8 cellular contexts compared by ENCODE assay signal in genomic region chr5:170338933-170339779, GRCh38. TPM values are rescaled to one million over a fixed set of nuclear protein-coding genes. Genes with fewer than 3 reads are reported as not detected.
A peak's percentile ranks its signal among the peaks of the same experiment; 100 is the strongest.
DNase-seq lines count a peak whose midpoint lies in the region; ATAC-seq and TF ChIP-seq lines count a peak whose summit lies in the region.

No MANE protein-coding gene starts in this region.

- peak; percentile 87 for ATAC-seq in GM18873 (IDR thresholded peaks at IDR 0.05; ENCODE audit: low FRiP score, unreplicated experiment)
- peak; percentile 82 for ATAC-seq in HG03025 (IDR thresholded peaks at IDR 0.05; ENCODE audit: low FRiP score, unreplicated experiment)
- peak; percentile 81 to 87 for ATAC-seq in naive B cell (ENCODE audit: low read depth in 2 of 2)

- H3K4me3 Mint-ChIP-seq in naive B cell = peak overlapping the region in 1 of 8 donors; percentile 54
- no peak overlapping the region for H3K4me3 Mint-ChIP-seq in nephron progenitor cell

- no peaks in the 10 kb centered on the region for H3K36me3 Mint-ChIP-seq in naive B cell
- H3K36me3 Mint-ChIP-seq in nephron progenitor cell (ENCODE audit: low read depth) = no peaks in the 10 kb centered on the region

- no peak for TF ChIP-seq CTCF in nephron progenitor cell (IDR thresholded peaks at IDR 0.05)

- H3K27ac Mint-ChIP-seq in naive B cell = no peak overlapping the region
- no peak overlapping the region for H3K27ac Mint-ChIP-seq in nephron progenitor cell

- in situ Hi-C loops in SK-MEL-5 (cut with HindIII; ENCODE audit: low pct_unique_long_range_greater_than_20kb, low sequenced_read_pairs) = no loop called here

- peaks cover 15 to 29% (median 29%) of the 10 kb centered on the region in 3 donors for H3K4me1 Mint-ChIP-seq in naive B cell
- peaks cover 17% of the 10 kb centered on the region for H3K4me1 Mint-ChIP-seq in nephron progenitor cell

- H3K9me3 Mint-ChIP-seq in naive B cell (peaks cover 0 to 4% (median 0%) of the 10 kb centered on the region in 7 donors), nephron progenitor cell (peaks cover 18% of the 10 kb centered on the region)

- no peaks in the 10 kb centered on the region for H3K27me3 Mint-ChIP-seq in naive B cell
- peaks cover 6% of the 10 kb centered on the region for H3K27me3 Mint-ChIP-seq in nephron progenitor cell (ENCODE audit: low read depth, poor library complexity)

- DNase-seq in SK-MEL-5 (ENCODE audit: low read depth, low spot score) = peak; percentile 58
- peak; percentile 61 for DNase-seq in activated naive CD4-positive, alpha-beta T cell treated with anti-CD3 and anti-CD28 coated beads, Interleukin-2, amount 50 U/mL, for 16 hours
- DNase-seq in naive B cell = peak; percentile 56
- no peak for DNase-seq in nephron progenitor cell
- DNase-seq in NCI-H1417 treated with DMSO at 0.1 percent for 48 hours (lab: John Stamatoyannopoulos, UW) = no peak
- DNase-seq in GM03348 (ENCODE audit: low spot score) = no peak

RNA-seq across cellular contexts. Expression of gene LCP2, which starts 41.6 kb away (rescaled TPM):
- total RNA-seq in SK-MEL-5 (2014; rRNA removed; shearing (Covaris generic)) = 0.26 and 0.51 TPM in 2 replicates
- 0.06 and 0.14 TPM in 2 replicates for polyA plus RNA-seq in SK-MEL-5 (2015; cell fraction: cytosol; rRNA removed)
- not detected in 2 replicates for polyA plus RNA-seq in SK-MEL-5 (2015; cell fraction: nucleus; rRNA removed)
- polyA plus RNA-seq in naive B cell (ENCODE audit: low read depth in 6 of 6) = 10 to 100 TPM in 2 of 6 donors, 1 to 10 TPM in 4; 2.9 to 28.7 (median 9.5) TPM

RNA-seq across cellular contexts. Expression of gene KCNMB1, which starts 50.0 kb away (rescaled TPM):
- not detected in 2 replicates for total RNA-seq in SK-MEL-5 (2014; rRNA removed; shearing (Covaris generic))
- not detected in 2 replicates for polyA plus RNA-seq in SK-MEL-5 (2015; cell fraction: cytosol; rRNA removed)
- polyA plus RNA-seq in SK-MEL-5 (2015; cell fraction: nucleus; rRNA removed) = not detected in 2 replicates
- not detected for polyA plus RNA-seq in naive B cell (ENCODE audit: low read depth in 6 of 6)

Comparison
In these comparisons a context has a peak if more than half of its experiments do, and no peak if none do; other contexts are left out.
1. DNase-seq: peak in SK-MEL-5 (single experiment), activated naive CD4-positive, alpha-beta T cell treated with anti-CD3 and anti-CD28 coated beads, Interleukin-2, amount 50 U/mL, for 16 hours (single experiment) and naive B cell (single experiment); none in nephron progenitor cell (single experiment), NCI-H1417 treated with DMSO at 0.1 percent for 48 hours (single experiment) and GM03348 (single experiment).
2. Peak in every context shown above with its lines, with median percentiles within 50 percentile points of each other: ATAC-seq.